In the genomic region with DNA sequence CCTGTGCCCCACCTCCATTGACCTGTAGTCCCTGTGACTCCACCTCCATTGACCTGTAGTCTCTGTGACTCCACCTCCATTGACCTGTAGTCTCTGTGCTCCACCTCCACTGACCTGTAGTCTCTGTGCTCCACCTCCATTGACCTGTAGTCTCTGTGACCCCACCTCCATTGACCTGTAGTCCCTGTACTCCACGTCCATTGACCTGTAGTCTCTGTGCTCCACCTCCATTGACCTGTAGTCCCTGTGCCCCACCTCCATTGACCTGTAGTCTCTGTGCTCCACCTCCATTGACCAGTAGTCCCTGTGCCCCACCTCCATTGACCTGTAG, we compare ENCODE assay signal across 7 cellular contexts. TPM values are rescaled to one million over a fixed set of nuclear protein-coding genes. Genes with fewer than 3 reads are reported as not detected.
DNase-seq lines count a peak whose midpoint lies in the region; ATAC-seq, FAIRE-seq and TF ChIP-seq lines count a peak whose summit lies in the region.
"Not testable (repeated sequence)": the region's sequence is repeated elsewhere in the genome, so short reads cannot be mapped to it uniquely, and the experiment has no call there.

No MANE protein-coding gene starts in this region.

- not testable (repeated sequence) for TF ChIP-seq POLR2A in H1 (IDR thresholded peaks at IDR 0.05; ENCODE audit: control extremely low read depth in 1 of 2, low read depth in 2 of 2, low read length in 2 of 2)

- H3K23me2 ChIP-seq in H1 (ENCODE audit: low read depth, low read length) = not testable (repeated sequence)

- intact Hi-C loops in Right ventricle myocardium superior (cut with DNase I); pancreas (cut with DNase I): not testable (repeated sequence)

- H2BK120ac ChIP-seq in H1 (replicated peaks; ENCODE audit: low read depth, low read length) = not testable (repeated sequence)

- H2BK12ac ChIP-seq in H1 (ENCODE audit: low read depth, low read length) = peak overlapping the region; percentile 27; the same call in 1 of the 2 replicates

- not testable (repeated sequence) for H3K4me2 ChIP-seq in H1 (ENCODE audit: insufficient read depth in 1 of 2, low read depth in 2 of 2, low read length in 2 of 2)

- not testable (repeated sequence) for H3K14ac ChIP-seq in H1 (ENCODE audit: insufficient read length)

- TF ChIP-seq EP300 in H1 (IDR thresholded peaks at IDR 0.05; ENCODE audit: borderline replicate concordance in 1 of 2, low read depth in 2 of 2, low read length in 2 of 2) = not testable (repeated sequence)

- not testable (repeated sequence) for H4K20me1 ChIP-seq in H1 (replicated peaks in 1 of 2; ENCODE audit: control insufficient read depth in 1 of 2, insufficient read depth in 2 of 2, low read length in 2 of 2)

- not testable (repeated sequence) for H3K36me3 ChIP-seq in bronchial epithelial cell (ENCODE audit: control insufficient read depth, insufficient read depth, low read length); H1 (ENCODE audit: control insufficient read depth in 2 of 4, insufficient read depth in 4 of 4, low read length in 3 of 4); small intestine (ENCODE audit: control insufficient read depth in 2 of 2, insufficient read depth in 2 of 2, low read length in 2 of 2)
- H3K36me3 ChIP-seq in liver (ENCODE audit: control insufficient read depth in 4 of 4, insufficient read depth in 3 of 4, low read depth in 1 of 4, low read length in 3 of 4) = peaks cover 0 to 13% (median 7%) of the 10 kb centered on the region in 4 donors
- peaks cover 0 to 13% (median 12%) of the 10 kb centered on the region in 3 donors for H3K36me3 ChIP-seq in pancreas

- H3K27me3 ChIP-seq in bronchial epithelial cell (ENCODE audit: control insufficient read depth, insufficient read depth, low read length); H1 (replicated peaks in 1 of 4; ENCODE audit: control insufficient read depth in 3 of 4, extremely low read depth in 1 of 4, insufficient read depth in 3 of 4, low read length in 3 of 4); liver (ENCODE audit: control insufficient read depth in 4 of 4, insufficient read depth in 4 of 4, low read length in 3 of 4); pancreas; small intestine (ENCODE audit: control insufficient read depth in 2 of 2, insufficient read depth in 2 of 2, low read length in 2 of 2): not testable (repeated sequence)

- not testable (repeated sequence) for H3K27ac ChIP-seq in H1 (ENCODE audit: low read depth, low read length); liver (ENCODE audit: low read depth in 1 of 2, low read length in 2 of 2); pancreas; small intestine (ENCODE audit: low read depth in 1 of 2, low read length in 1 of 2)

- not testable (repeated sequence) for H3K79me1 ChIP-seq in H1 (ENCODE audit: low read depth, low read length)

- not testable (repeated sequence) for H3K9ac ChIP-seq in H1 (replicated peaks in 1 of 4; ENCODE audit: extremely low read depth in 1 of 4, low read depth in 3 of 4, low read length in 3 of 4); liver (ENCODE audit: low read depth in 1 of 2, low read length in 2 of 2)

- H3K9me3 ChIP-seq in H1 (ENCODE audit: insufficient read depth in 2 of 2, low read depth in 1 of 2, low read length in 1 of 2); liver (ENCODE audit: control insufficient read depth in 4 of 4, low read length in 3 of 4); pancreas; small intestine (ENCODE audit: control insufficient read depth, low read depth): not testable (repeated sequence)

- H3K79me2 ChIP-seq in H1 (ENCODE audit: control insufficient read depth in 1 of 2, insufficient read depth in 2 of 2, low read length in 2 of 2) = not testable (repeated sequence)

- H2BK5ac ChIP-seq in H1 (ENCODE audit: low read depth, low read length) = not testable (repeated sequence)

- ATAC-seq in Right ventricle myocardium superior (ENCODE audit: poor library complexity); pancreas: not testable (repeated sequence)

- not testable (repeated sequence) for H2BK20ac ChIP-seq in H1 (ENCODE audit: low read length)

- H2AFZ ChIP-seq in H1 (ENCODE audit: low read length) = not testable (repeated sequence)

- not testable (repeated sequence) for H4K5ac ChIP-seq in H1 (ENCODE audit: insufficient read length, low read depth, low read length)

- not testable (repeated sequence) for H2AK5ac ChIP-seq in H1 (ENCODE audit: low read depth, low read length)

- H2BK15ac ChIP-seq in H1 (ENCODE audit: low read length) = not testable (repeated sequence)

- H3K4me1 ChIP-seq in H1 (replicated peaks in 1 of 4; ENCODE audit: control insufficient read depth in 3 of 4, insufficient read depth in 4 of 4, low read length in 3 of 4) = peaks cover 4 to 19% (median 15%) of the 10 kb centered on the region in 4 experiments
- not testable (repeated sequence) for H3K4me1 ChIP-seq in liver (ENCODE audit: control insufficient read depth in 4 of 4, insufficient read depth in 4 of 4, low read length in 3 of 4); pancreas; small intestine (ENCODE audit: control insufficient read depth in 2 of 2, insufficient read depth in 1 of 2, low read depth in 1 of 2, low read length in 1 of 2)

- not testable (repeated sequence) for H3K4me3 ChIP-seq in bronchial epithelial cell (ENCODE audit: low read depth, low read length); H1 (ENCODE audit: extremely low read depth in 1 of 4, insufficient read depth in 2 of 4, low read depth in 3 of 4, low read length in 4 of 4); liver (ENCODE audit: low read depth in 1 of 3, low read length in 3 of 3); pancreas; small intestine (ENCODE audit: low read depth in 1 of 2, low read length in 2 of 2)

- not testable (repeated sequence) for DNase-seq in bronchial epithelial cell (ENCODE audit: low read depth); H1 (ENCODE audit: low read depth in 1 of 2, low spot score in 2 of 2); small intestine
- DNase-seq in fibroblast of peridontal ligament (ENCODE audit: extremely low read depth) (peak; percentile 5), Right ventricle myocardium superior (peak; percentile 10), pancreas (peak in 1 of 6 donors; percentile 17)

- not testable (repeated sequence) for H3K23ac ChIP-seq in H1 (ENCODE audit: insufficient read length)

- not testable (repeated sequence) for TF ChIP-seq RAD21 in H1 (IDR thresholded peaks at IDR 0.05 in 1 of 2, conservative IDR thresholded peaks at IDR 0.05 in 1 of 2; ENCODE audit: low read depth in 2 of 2, low read length in 2 of 2)
- peak in 1 of 2 donors; percentile 16 for TF ChIP-seq RAD21 in liver (IDR thresholded peaks at IDR 0.05)

- H3K4ac ChIP-seq in H1 (replicated peaks; ENCODE audit: insufficient read length, low read depth, low read length) = not testable (repeated sequence)

- not testable (repeated sequence) for H4K8ac ChIP-seq in H1 (ENCODE audit: extremely low read depth, insufficient read depth, low read length)

- H4K91ac ChIP-seq in H1 (replicated peaks; ENCODE audit: insufficient read length, low read length) = not testable (repeated sequence)

- WGBS in H1 (ENCODE audit: extremely low coverage in 1 of 2, insufficient coverage in 1 of 2, insufficient read length in 1 of 2, insufficient replicate concordance in 2 of 2, low coverage in 1 of 2, low lambda C conversion rate in 2 of 2, missing lambda C conversion rate in 1 of 2), 2 experiments = 77% methylated on average over 1 of the region's 1 CpG; no CpG with 5 or more reads in 1 of the 2 experiments
- 36% methylated on average over 1 of the region's 1 CpG for WGBS in liver
- WGBS in pancreas, 2 donors = 88 to 93% methylated on average over 1 of the region's 1 CpG
- WGBS in small intestine, 3 donors = 90 to 91% (median 91%) methylated on average over 1 of the region's 1 CpG

- not testable (repeated sequence) for TF ChIP-seq CTCF in bronchial epithelial cell (IDR thresholded peaks at IDR 0.05; ENCODE audit: insufficient read depth, low read length, severe bottlenecking); H1 (IDR thresholded peaks at IDR 0.05; ENCODE audit: control extremely low read depth in 1 of 3, insufficient read depth in 1 of 3, low read depth in 1 of 3, low read length in 3 of 3); liver (IDR thresholded peaks at IDR 0.05; ENCODE audit: low read depth, low read length, missing input control); pancreas (IDR thresholded peaks at IDR 0.05)

- FAIRE-seq in bronchial epithelial cell (lab: Jason Lieb, UNC) (peak; percentile 100), H1 (lab: Jason Lieb, UNC) (peak; percentile 82), pancreas (lab: Jason Lieb, UNC) (peak; percentile 73), small intestine (lab: Jason Lieb, UNC) (peak; percentile 90)

- POLR2A ChIA-PET in H1 (lab: Charles Lee; ENCODE audit: partially characterized antibody) = not testable (repeated sequence)

- not testable (repeated sequence) for H3K56ac ChIP-seq in H1 (replicated peaks; ENCODE audit: insufficient read length, low read depth, low read length)

- H3K18ac ChIP-seq in H1 (ENCODE audit: extremely low read depth, low read length) = not testable (repeated sequence)

- CTCF ChIA-PET in H1 (lab: Charles Lee; ENCODE audit: partially characterized antibody) = not testable (repeated sequence)

TF ChIP-seq in liver, 16 proteins besides CTCF, POLR2A, EP300 and RAD21 (continues in another document):
- TF ChIP-seq RXRA (IDR thresholded peaks at IDR 0.05) = peak; percentile 93 to 97

RNA-seq across cellular contexts. Expression of gene RPH3AL, which starts 38.0 kb away (rescaled TPM):
- total RNA-seq in bronchial epithelial cell = 6.1 and 11.3 TPM in 2 replicates
- 5.6 and 6.1 TPM in 2 replicates for total RNA-seq in H1 (2021; fragmentation: NEBNext Ultra II Directional; extraction: Animal tissue kit (Norgen Biotek cat#: 25700))
- polyA plus RNA-seq in H1 (2011; rRNA removed) = 5.8 and 10.7 TPM in 2 replicates
- polyA plus RNA-seq in H1 (2011; cell fraction: cytosol; rRNA removed) = 6.1 TPM
- 8.3 TPM for polyA plus RNA-seq in H1 (2011; cell fraction: nucleus; rRNA removed)
- 4.1 to 6.5 TPM (median 4.9 TPM) in 4 replicates for polyA plus RNA-seq in H1 (2012, experiment 1 of 2)
- 6.6 TPM for polyA plus RNA-seq in H1 (2012, experiment 2 of 2)
- polyA plus RNA-seq in H1 (2013, experiment 1 of 2) = 3.9 TPM
- 4.0 TPM for polyA plus RNA-seq in H1 (2013, experiment 2 of 2)
- 2.3 and 2.7 TPM in 2 replicates for polyA minus RNA-seq in H1 (2011; rRNA and poly(A)+ RNA removed)
- 4.3 TPM for polyA minus RNA-seq in H1 (2011; cell fraction: cytosol; rRNA and poly(A)+ RNA removed)
- polyA minus RNA-seq in H1 (2011; cell fraction: nucleus; rRNA and poly(A)+ RNA removed) = 9.9 TPM
- 4.6 TPM for total RNA-seq in Right ventricle myocardium superior
- 10 to 100 TPM in 1 of 2 donors, 1 to 10 TPM in 1; 8.5 to 52.5 TPM for total RNA-seq in liver
- 10 to 100 TPM; 10.3 to 17.4 TPM for polyA plus RNA-seq in liver
- total RNA-seq in pancreas = 10 to 100 TPM; 45.1 to 89.1 (median 61.7) TPM
- 10 to 100 TPM; 43.4 to 46.5 TPM for polyA plus RNA-seq in pancreas
- 10 to 100 TPM; 10.5 to 18.8 (median 13.3) TPM for polyA plus RNA-seq in small intestine
